Comparison of ENCODE assay signal across 24 cellular contexts in the genomic region with DNA sequence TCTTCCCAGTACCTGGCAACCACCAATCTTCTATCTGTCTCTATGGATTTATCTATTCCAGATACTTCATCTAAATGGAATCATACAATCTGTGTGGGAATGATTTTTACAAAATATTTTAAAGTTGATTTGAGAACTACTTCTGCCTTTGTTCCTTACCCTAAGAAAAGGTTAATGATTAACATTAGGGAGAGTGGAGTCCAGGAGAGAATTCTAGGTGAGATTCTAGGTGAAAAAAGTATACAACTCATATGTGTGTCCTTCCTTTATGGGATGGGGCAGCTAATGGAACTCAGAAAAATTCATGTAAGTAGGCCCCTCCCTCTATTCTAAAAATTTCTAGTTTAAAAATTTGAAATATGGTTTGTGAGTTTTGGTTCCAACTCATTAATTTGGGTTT. TPM values are rescaled to one million over a fixed set of nuclear protein-coding genes. Genes with fewer than 3 reads are reported as not detected.
A peak's percentile ranks its signal among the peaks of the same experiment; 100 is the strongest.
DNase-seq lines count a peak whose midpoint lies in the region; ATAC-seq and FAIRE-seq lines count a peak whose summit lies in the region.
"Had no signal": no experiment of that assay in that cellular context is flagged by ENCODE, and none has a peak within 500 bp of the region (broad histone marks: within the 10 kb centered on the region; RNA-seq: fewer than 3 reads in every experiment).

No MANE protein-coding gene starts in this region.

- in situ Hi-C loops in Caki2 (cut with HindIII; ENCODE audit: low pct_unique_long_range_greater_than_20kb, low sequenced_read_pairs) = no loop called here

- H3K36me3 Mint-ChIP-seq in natural killer cell treated with Interleukin-12 subunit alpha and Interleukin-12 subunit beta and Interleukin-15 and Interleukin-18, amount 100 ng/mL, for 72 hours = no peaks in the 10 kb centered on the region

- H3K9me3 Mint-ChIP-seq in natural killer cell treated with Interleukin-12 subunit alpha and Interleukin-12 subunit beta and Interleukin-15 and Interleukin-18, amount 100 ng/mL, for 72 hours = no peaks in the 10 kb centered on the region
- H3K9me3 Mint-ChIP-seq: CD4-positive, alpha-beta T cell; CD8-positive, alpha-beta memory T cell; HFFc6 had no signal

- no peak overlapping the region for H3K27ac Mint-ChIP-seq in natural killer cell treated with Interleukin-12 subunit alpha and Interleukin-12 subunit beta and Interleukin-15 and Interleukin-18, amount 100 ng/mL, for 72 hours
- H3K27ac Mint-ChIP-seq: CD4-positive, alpha-beta T cell; HFFc6 had no signal

- ATAC-seq in natural killer cell treated with Interleukin-12 subunit alpha and Interleukin-12 subunit beta and Interleukin-15 and Interleukin-18, amount 100 ng/mL, for 72 hours = no peak
- no peak for ATAC-seq in HG03108 (IDR thresholded peaks at IDR 0.05; ENCODE audit: unreplicated experiment)
- ATAC-seq: A549, GM12878 had no signal

- no peaks in the 10 kb centered on the region for H3K27me3 Mint-ChIP-seq in natural killer cell treated with Interleukin-12 subunit alpha and Interleukin-12 subunit beta and Interleukin-15 and Interleukin-18, amount 100 ng/mL, for 72 hours
- H3K27me3 Mint-ChIP-seq: CD4-positive, alpha-beta T cell had no signal

- peak; percentile 13 for FAIRE-seq in islet of Langerhans (lab: Jason Lieb, UNC)
- FAIRE-seq: A549, GM12878, GM18507, H54 had no signal

- H3K4me1 Mint-ChIP-seq in natural killer cell treated with Interleukin-12 subunit alpha and Interleukin-12 subunit beta and Interleukin-15 and Interleukin-18, amount 100 ng/mL, for 72 hours (ENCODE audit: low read depth in 2 of 2) = no peaks in the 10 kb centered on the region
- H3K4me1 Mint-ChIP-seq: CD8-positive, alpha-beta memory T cell had no signal

- no peak overlapping the region for H3K4me3 Mint-ChIP-seq in natural killer cell treated with Interleukin-12 subunit alpha and Interleukin-12 subunit beta and Interleukin-15 and Interleukin-18, amount 100 ng/mL, for 72 hours
- H3K4me3 Mint-ChIP-seq: CD14-positive monocyte; CD4-positive, alpha-beta T cell; CD8-positive, alpha-beta memory T cell; HFFc6 had no signal

- DNase-seq in Caki2 (ENCODE audit: low read depth) = peak; percentile 1
- peak; percentile 16 for DNase-seq in HuH-7.5 (ENCODE audit: low spot score)
- DNase-seq in renal cortical epithelial cell (ENCODE audit: low read depth) = peak; percentile 19
- no peak for DNase-seq in natural killer cell treated with Interleukin-12 subunit alpha and Interleukin-12 subunit beta and Interleukin-15 and Interleukin-18, amount 100 ng/mL, for 72 hours (ENCODE audit: low spot score)
- DNase-seq in NCI-H1694 (lab: John Stamatoyannopoulos, UW) = no peak
- DNase-seq: 8988T; ACHN; AML-193; BE2C; Calu3; CD4-positive, alpha-beta T cell; CD8-positive, alpha-beta memory T cell; DMS79; EL; GDM1; GOT3; HFFc6 had no signal

RNA-seq across cellular contexts. Expression of gene WDSUB1, which starts 35.9 kb away (rescaled TPM):
- total RNA-seq in Caki2 (2014; rRNA removed; shearing (Covaris generic); ENCODE audit: low replicate concordance) = 3.5 and 6.6 TPM in 2 replicates
- 6.1 and 11.7 TPM in 2 replicates for total RNA-seq in renal cortical epithelial cell
- total RNA-seq in natural killer cell treated with Interleukin-12 subunit alpha and Interleukin-12 subunit beta and Interleukin-15 and Interleukin-18, amount 100 ng/mL, for 72 hours = 1 to 10 TPM; 5.4 to 8.8 TPM

Comparison
In these comparisons a context has a peak if more than half of its experiments do, and no peak if none do; other contexts are left out.
1. DNase-seq: peak in Caki2 (single experiment), HuH-7.5 (single experiment) and renal cortical epithelial cell (single experiment); none in natural killer cell treated with Interleukin-12 subunit alpha and Interleukin-12 subunit beta and Interleukin-15 and Interleukin-18, amount 100 ng/mL, for 72 hours (single experiment) and NCI-H1694 (single experiment).